Comparison of ENCODE assay signal across 1 cellular context in the genomic region with DNA sequence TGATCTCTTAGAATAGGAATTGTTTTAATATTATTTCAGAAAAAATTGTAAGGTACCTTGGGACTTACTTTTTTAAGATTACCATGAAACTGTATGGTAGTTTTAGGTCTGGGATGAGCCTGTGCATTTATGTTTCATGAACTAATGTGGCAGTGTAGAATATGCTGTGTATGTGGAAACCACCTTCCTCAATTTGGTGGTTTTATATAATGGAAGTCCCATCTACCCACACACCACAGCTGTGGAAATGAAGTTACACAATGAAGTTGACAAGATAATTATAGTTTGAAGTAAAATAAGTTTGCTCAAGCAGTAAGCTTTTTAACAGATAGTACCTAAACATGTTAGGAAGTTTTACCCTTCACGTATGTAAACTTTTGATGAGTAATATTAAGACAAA.
TF ChIP-seq lines count a peak whose summit lies in the region.

No MANE protein-coding gene starts in this region.

TF ChIP-seq in GM12878, 131 proteins besides CTCF, POLR2A, EP300 and RAD21:
- TF ChIP-seq, protein P1, sequence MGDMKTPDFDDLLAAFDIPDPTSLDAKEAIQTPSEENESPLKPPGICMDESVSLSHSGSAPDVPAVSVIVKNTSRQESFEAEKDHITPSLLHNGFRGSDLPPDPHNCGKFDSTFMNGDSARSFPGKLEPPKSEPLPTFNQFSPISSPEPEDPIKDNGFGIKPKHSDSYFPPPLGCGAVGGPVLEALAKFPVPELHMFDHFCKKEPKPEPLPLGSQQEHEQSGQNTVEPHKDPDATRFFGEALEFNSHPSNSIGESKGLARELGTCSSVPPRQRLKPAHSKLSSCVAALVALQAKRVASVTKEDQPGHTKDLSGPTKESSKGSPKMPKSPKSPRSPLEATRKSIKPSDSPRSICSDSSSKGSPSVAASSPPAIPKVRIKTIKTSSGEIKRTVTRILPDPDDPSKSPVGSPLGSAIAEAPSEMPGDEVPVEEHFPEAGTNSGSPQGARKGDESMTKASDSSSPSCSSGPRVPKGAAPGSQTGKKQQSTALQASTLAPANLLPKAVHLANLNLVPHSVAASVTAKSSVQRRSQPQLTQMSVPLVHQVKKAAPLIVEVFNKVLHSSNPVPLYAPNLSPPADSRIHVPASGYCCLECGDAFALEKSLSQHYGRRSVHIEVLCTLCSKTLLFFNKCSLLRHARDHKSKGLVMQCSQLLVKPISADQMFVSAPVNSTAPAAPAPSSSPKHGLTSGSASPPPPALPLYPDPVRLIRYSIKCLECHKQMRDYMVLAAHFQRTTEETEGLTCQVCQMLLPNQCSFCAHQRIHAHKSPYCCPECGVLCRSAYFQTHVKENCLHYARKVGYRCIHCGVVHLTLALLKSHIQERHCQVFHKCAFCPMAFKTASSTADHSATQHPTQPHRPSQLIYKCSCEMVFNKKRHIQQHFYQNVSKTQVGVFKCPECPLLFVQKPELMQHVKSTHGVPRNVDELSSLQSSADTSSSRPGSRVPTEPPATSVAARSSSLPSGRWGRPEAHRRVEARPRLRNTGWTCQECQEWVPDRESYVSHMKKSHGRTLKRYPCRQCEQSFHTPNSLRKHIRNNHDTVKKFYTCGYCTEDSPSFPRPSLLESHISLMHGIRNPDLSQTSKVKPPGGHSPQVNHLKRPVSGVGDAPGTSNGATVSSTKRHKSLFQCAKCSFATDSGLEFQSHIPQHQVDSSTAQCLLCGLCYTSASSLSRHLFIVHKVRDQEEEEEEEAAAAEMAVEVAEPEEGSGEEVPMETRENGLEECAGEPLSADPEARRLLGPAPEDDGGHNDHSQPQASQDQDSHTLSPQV (IDR thresholded peaks at IDR 0.05), result no peak
- no peak for TF ChIP-seq ASH2L (IDR thresholded peaks at IDR 0.05; ENCODE audit: borderline replicate concordance, low read depth)
- TF ChIP-seq, protein P2, sequence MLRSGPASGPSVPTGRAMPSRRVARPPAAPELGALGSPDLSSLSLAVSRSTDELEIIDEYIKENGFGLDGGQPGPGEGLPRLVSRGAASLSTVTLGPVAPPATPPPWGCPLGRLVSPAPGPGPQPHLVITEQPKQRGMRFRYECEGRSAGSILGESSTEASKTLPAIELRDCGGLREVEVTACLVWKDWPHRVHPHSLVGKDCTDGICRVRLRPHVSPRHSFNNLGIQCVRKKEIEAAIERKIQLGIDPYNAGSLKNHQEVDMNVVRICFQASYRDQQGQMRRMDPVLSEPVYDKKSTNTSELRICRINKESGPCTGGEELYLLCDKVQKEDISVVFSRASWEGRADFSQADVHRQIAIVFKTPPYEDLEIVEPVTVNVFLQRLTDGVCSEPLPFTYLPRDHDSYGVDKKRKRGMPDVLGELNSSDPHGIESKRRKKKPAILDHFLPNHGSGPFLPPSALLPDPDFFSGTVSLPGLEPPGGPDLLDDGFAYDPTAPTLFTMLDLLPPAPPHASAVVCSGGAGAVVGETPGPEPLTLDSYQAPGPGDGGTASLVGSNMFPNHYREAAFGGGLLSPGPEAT (IDR thresholded peaks at IDR 0.05; ENCODE audit: low read depth), result 0 out of 2 replicates have a peak, but pooled peaks have one; percentile 15
- no peak for TF ChIP-seq ZNF207 (IDR thresholded peaks at IDR 0.05; ENCODE audit: borderline replicate concordance)
- no peak for TF ChIP-seq MTA3 (IDR thresholded peaks at IDR 0.05; ENCODE audit: borderline replicate concordance, low read length)
- no peak for TF ChIP-seq RB1 (IDR thresholded peaks at IDR 0.05; ENCODE audit: borderline replicate concordance)
- TF ChIP-seq, protein P3, sequence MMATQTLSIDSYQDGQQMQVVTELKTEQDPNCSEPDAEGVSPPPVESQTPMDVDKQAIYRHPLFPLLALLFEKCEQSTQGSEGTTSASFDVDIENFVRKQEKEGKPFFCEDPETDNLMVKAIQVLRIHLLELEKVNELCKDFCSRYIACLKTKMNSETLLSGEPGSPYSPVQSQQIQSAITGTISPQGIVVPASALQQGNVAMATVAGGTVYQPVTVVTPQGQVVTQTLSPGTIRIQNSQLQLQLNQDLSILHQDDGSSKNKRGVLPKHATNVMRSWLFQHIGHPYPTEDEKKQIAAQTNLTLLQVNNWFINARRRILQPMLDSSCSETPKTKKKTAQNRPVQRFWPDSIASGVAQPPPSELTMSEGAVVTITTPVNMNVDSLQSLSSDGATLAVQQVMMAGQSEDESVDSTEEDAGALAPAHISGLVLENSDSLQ (IDR thresholded peaks at IDR 0.05), result no peak
- no peak for TF ChIP-seq YBX1 (IDR thresholded peaks at IDR 0.05)
- no peak for TF ChIP-seq WRNIP1 (IDR thresholded peaks at IDR 0.05; ENCODE audit: borderline replicate concordance, low read depth, low read length)
- TF ChIP-seq RUNX3 (IDR thresholded peaks at IDR 0.05; ENCODE audit: low read length), result peak; percentile 76
- no peak for TF ChIP-seq IKZF1 (conservative IDR thresholded peaks at IDR 0.05)
- no peak for TF ChIP-seq ZNF217 (IDR thresholded peaks at IDR 0.05)
- TF ChIP-seq, protein P4, sequence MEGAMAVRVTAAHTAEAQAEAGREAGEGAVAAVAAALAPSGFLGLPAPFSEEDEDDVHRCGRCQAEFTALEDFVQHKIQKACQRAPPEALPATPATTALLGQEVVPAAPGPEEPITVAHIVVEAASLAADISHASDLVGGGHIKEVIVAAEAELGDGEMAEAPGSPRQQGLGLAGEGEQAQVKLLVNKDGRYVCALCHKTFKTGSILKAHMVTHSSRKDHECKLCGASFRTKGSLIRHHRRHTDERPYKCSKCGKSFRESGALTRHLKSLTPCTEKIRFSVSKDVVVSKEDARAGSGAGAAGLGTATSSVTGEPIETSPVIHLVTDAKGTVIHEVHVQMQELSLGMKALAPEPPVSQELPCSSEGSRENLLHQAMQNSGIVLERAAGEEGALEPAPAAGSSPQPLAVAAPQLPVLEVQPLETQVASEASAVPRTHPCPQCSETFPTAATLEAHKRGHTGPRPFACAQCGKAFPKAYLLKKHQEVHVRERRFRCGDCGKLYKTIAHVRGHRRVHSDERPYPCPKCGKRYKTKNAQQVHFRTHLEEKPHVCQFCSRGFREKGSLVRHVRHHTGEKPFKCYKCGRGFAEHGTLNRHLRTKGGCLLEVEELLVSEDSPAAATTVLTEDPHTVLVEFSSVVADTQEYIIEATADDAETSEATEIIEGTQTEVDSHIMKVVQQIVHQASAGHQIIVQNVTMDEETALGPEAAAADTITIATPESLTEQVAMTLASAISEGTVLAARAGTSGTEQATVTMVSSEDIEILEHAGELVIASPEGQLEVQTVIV (IDR thresholded peaks at IDR 0.05; ENCODE audit: borderline replicate concordance, partially characterized antibody), result no peak
